ENCODE assay signal across 8 cellular contexts in the genomic region with DNA sequence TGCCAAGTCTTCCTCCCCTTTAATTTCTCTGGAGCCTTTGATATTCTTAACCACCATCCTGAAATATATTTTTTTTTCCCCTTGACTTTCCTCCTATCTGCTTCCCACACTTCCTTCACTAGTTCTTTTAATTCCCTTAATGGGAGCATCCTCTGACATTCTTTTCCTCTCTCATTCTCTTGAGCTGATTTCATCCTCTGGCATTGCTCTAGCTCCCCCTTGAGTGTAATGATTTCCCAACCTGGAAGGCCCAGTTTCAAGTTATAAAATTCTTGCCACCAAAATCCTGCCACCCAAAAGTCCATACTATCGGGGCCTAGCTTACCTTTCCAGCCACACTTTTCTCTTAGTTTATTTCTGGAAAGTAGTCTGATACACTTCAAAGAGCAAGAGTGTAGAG. TPM values are rescaled to one million over a fixed set of nuclear protein-coding genes. Genes with fewer than 3 reads are reported as not detected.
A peak's percentile ranks its signal among the peaks of the same experiment; 100 is the strongest.
DNase-seq lines count a peak whose midpoint lies in the region; ATAC-seq and TF ChIP-seq lines count a peak whose summit lies in the region.

No MANE protein-coding gene starts in this region.

- H3K9me3 Mint-ChIP-seq in activated naive CD4-positive, alpha-beta T cell treated with anti-CD3 and anti-CD28 coated beads, Interleukin-2, amount 50 U/mL, for 24 hours: no peaks in the 10 kb centered on the region
- H3K9me3 Mint-ChIP-seq in activated naive CD4-positive, alpha-beta T cell treated with anti-CD3 and anti-CD28 coated beads, Interleukin-2, amount 50 U/mL, for 72 hours: peaks cover 1 to 3% of the 10 kb centered on the region in 2 donors
- peaks cover 6% of the 10 kb centered on the region for H3K9me3 Mint-ChIP-seq in type B pancreatic cell

- no peak overlapping the region for H3K4me3 Mint-ChIP-seq in activated naive CD4-positive, alpha-beta T cell treated with anti-CD3 and anti-CD28 coated beads, Interleukin-2, amount 50 U/mL, for 24 hours
- no peak overlapping the region for H3K4me3 Mint-ChIP-seq in type B pancreatic cell

- no peak for DNase-seq in activated naive CD4-positive, alpha-beta T cell treated with anti-CD3 and anti-CD28 coated beads, Interleukin-2, amount 50 U/mL, for 72 hours (ENCODE audit: low spot score in 2 of 2)
- no peak for DNase-seq in adrenal gland
- DNase-seq in left ventricle myocardium inferior: no peak
- DNase-seq in type B pancreatic cell (ENCODE audit: extremely low spot score, unreplicated experiment): no peak
- no peak for DNase-seq in HUDEP-2 (lab: John Stamatoyannopoulos, UW; ENCODE audit: unreplicated experiment in 76 of 76)
- DNase-seq in left lobe of liver (ENCODE audit: low spot score): no peak

- 48 to 70% (median 58%) methylated on average over 1 of the region's 1 CpG for WGBS in adrenal gland, 4 donors

- ATAC-seq in activated naive CD4-positive, alpha-beta T cell treated with anti-CD3 and anti-CD28 coated beads, Interleukin-2, amount 50 U/mL, for 72 hours: no peak
- ATAC-seq in HG03521 (IDR thresholded peaks at IDR 0.05; ENCODE audit: unreplicated experiment) (no peak), left lobe of liver (no peak)

- H3K27me3 Mint-ChIP-seq in activated naive CD4-positive, alpha-beta T cell treated with anti-CD3 and anti-CD28 coated beads, Interleukin-2, amount 50 U/mL, for 24 hours: peaks cover 8% of the 10 kb centered on the region
- peaks cover 14% of the 10 kb centered on the region for H3K27me3 Mint-ChIP-seq in type B pancreatic cell

- no peaks in the 10 kb centered on the region for H3K4me1 Mint-ChIP-seq in activated naive CD4-positive, alpha-beta T cell treated with anti-CD3 and anti-CD28 coated beads, Interleukin-2, amount 50 U/mL, for 24 hours
- H3K4me1 Mint-ChIP-seq in type B pancreatic cell (ENCODE audit: unreplicated experiment): peaks cover 36% of the 10 kb centered on the region

- H3K27me3 ChIP-seq in adrenal gland (no peaks in the 10 kb centered on the region), left ventricle myocardium inferior (ENCODE audit: low read depth) (no peaks in the 10 kb centered on the region)

- H3K4me3 ChIP-seq in adrenal gland (no peak overlapping the region), left ventricle myocardium inferior (no peak overlapping the region)

- no peaks in the 10 kb centered on the region for H3K4me1 ChIP-seq in adrenal gland (replicated peaks in 1 of 2)
- H3K4me1 ChIP-seq in left ventricle myocardium inferior: peaks cover 6% of the 10 kb centered on the region

- TF ChIP-seq CTCF in adrenal gland (IDR thresholded peaks at IDR 0.05): peak; percentile 6 to 36 (median 22)
- TF ChIP-seq CTCF in left ventricle myocardium inferior (IDR thresholded peaks at IDR 0.05; ENCODE audit: borderline replicate concordance): peak; percentile 48
- peak; percentile 57 for TF ChIP-seq CTCF in type B pancreatic cell (conservative IDR thresholded peaks at IDR 0.05)

- intact Hi-C loops in adrenal gland (cut with DNase I) (no loop called here), left ventricle myocardium inferior (cut with micrococcal nuclease) (no loop called here)

- TF ChIP-seq POLR2A in adrenal gland (IDR thresholded peaks at IDR 0.05): no peak

- H3K27ac Mint-ChIP-seq in activated naive CD4-positive, alpha-beta T cell treated with anti-CD3 and anti-CD28 coated beads, Interleukin-2, amount 50 U/mL, for 24 hours: peak overlapping the region; percentile 15
- no peak overlapping the region for H3K27ac Mint-ChIP-seq in activated naive CD4-positive, alpha-beta T cell treated with anti-CD3 and anti-CD28 coated beads, Interleukin-2, amount 50 U/mL, for 72 hours
- H3K27ac Mint-ChIP-seq in type B pancreatic cell: no peak overlapping the region

- H3K36me3 ChIP-seq in adrenal gland (replicated peaks in 1 of 2) (no peaks in the 10 kb centered on the region), left ventricle myocardium inferior (peaks cover 7% of the 10 kb centered on the region)

- H3K27ac ChIP-seq in adrenal gland: no peak overlapping the region
- H3K27ac ChIP-seq in left ventricle myocardium inferior (replicated peaks): no peak overlapping the region

- no peaks in the 10 kb centered on the region for H3K9me3 ChIP-seq in adrenal gland (replicated peaks in 1 of 3)
- no peaks in the 10 kb centered on the region for H3K9me3 ChIP-seq in left ventricle myocardium inferior (replicated peaks)

- peaks cover 1% of the 10 kb centered on the region for H3K36me3 Mint-ChIP-seq in activated naive CD4-positive, alpha-beta T cell treated with anti-CD3 and anti-CD28 coated beads, Interleukin-2, amount 50 U/mL, for 24 hours
- no peaks in the 10 kb centered on the region for H3K36me3 Mint-ChIP-seq in activated naive CD4-positive, alpha-beta T cell treated with anti-CD3 and anti-CD28 coated beads, Interleukin-2, amount 50 U/mL, for 72 hours
- peaks cover 45% of the 10 kb centered on the region for H3K36me3 Mint-ChIP-seq in type B pancreatic cell

RNA-seq across cellular contexts. Expression of a gene that starts 39.5 kb away (rescaled TPM):
- under 1 TPM in 1 of 2 donors, not detected in 1; 0.52 TPM for total RNA-seq in activated naive CD4-positive, alpha-beta T cell treated with anti-CD3 and anti-CD28 coated beads, Interleukin-2, amount 50 U/mL, for 72 hours
- total RNA-seq in adrenal gland: not detected
- polyA plus RNA-seq in adrenal gland: not detected
- 0.85 TPM for total RNA-seq in left ventricle myocardium inferior
- total RNA-seq in type B pancreatic cell (ENCODE audit: low replicate concordance): not detected in 2 replicates
- total RNA-seq in left lobe of liver: not detected
